In the genomic region with DNA sequence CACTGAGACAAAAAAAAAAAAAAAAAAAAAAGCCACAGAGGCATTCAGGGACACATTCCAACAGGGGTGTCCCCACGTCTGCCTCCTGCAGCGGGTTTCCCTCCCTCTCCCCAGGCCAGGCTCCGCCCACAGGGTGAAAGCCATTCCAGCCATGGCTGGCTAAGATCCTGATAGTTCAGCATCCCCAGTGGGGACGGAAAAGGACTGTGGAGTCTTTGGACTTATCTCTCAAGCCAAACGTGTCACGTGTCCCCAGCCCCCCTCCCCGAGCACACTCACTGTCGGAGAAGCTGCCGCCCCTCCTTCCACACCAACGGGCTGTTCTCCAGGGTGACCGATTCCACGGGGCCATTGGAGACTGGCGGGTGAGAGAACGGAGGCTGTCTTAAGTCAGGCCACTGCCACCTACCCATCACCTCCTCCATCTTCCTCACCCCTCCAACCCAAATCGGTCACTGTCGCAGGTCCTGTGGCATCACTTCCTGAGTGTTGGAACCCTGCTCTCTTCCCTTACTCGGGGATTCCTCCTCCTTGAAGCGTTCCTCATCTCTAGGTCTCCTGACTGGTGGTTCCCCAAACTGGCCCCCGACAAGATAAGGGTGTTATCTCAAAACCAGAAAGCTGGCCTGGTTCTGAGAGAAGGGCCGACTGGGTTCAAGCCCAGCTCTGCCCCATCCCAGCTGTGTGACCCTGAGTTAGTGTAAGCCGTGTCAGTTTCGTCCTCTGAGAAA, we compare ENCODE assay signal across 1 cellular context.
TF ChIP-seq lines count a peak whose summit lies in the region.

No MANE protein-coding gene starts in this region.

TF ChIP-seq in SK-N-SH, 30 proteins besides CTCF, POLR2A, EP300 and RAD21:
- TF ChIP-seq MXI1 (IDR thresholded peaks at IDR 0.05; ENCODE audit: low read depth, low read length) = no peak
- TF ChIP-seq ELF1 (IDR thresholded peaks at IDR 0.05) = no peak
- TF ChIP-seq EZH2phosphoT487 (IDR thresholded peaks at IDR 0.05; ENCODE audit: borderline replicate concordance, low read depth) = no peak
- TF ChIP-seq TEAD4 (IDR thresholded peaks at IDR 0.05; ENCODE audit: borderline replicate concordance, insufficient read depth) = no peak
- TF ChIP-seq, protein P1, sequence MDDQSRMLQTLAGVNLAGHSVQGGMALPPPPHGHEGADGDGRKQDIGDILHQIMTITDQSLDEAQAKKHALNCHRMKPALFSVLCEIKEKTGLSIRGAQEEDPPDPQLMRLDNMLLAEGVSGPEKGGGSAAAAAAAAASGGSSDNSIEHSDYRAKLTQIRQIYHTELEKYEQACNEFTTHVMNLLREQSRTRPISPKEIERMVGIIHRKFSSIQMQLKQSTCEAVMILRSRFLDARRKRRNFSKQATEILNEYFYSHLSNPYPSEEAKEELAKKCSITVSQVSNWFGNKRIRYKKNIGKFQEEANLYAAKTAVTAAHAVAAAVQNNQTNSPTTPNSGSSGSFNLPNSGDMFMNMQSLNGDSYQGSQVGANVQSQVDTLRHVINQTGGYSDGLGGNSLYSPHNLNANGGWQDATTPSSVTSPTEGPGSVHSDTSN (IDR thresholded peaks at IDR 0.05) = no peak
- TF ChIP-seq CHD2 (IDR thresholded peaks at IDR 0.05; ENCODE audit: low read length, partially characterized antibody) = no peak
- TF ChIP-seq, protein P2, sequence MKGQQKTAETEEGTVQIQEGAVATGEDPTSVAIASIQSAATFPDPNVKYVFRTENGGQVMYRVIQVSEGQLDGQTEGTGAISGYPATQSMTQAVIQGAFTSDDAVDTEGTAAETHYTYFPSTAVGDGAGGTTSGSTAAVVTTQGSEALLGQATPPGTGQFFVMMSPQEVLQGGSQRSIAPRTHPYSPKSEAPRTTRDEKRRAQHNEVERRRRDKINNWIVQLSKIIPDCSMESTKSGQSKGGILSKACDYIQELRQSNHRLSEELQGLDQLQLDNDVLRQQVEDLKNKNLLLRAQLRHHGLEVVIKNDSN (IDR thresholded peaks at IDR 0.05; ENCODE audit: borderline replicate concordance, low read depth) = no peak
- TF ChIP-seq FOXM1 (IDR thresholded peaks at IDR 0.05; ENCODE audit: low read depth) = no peak
- TF ChIP-seq, protein P3, sequence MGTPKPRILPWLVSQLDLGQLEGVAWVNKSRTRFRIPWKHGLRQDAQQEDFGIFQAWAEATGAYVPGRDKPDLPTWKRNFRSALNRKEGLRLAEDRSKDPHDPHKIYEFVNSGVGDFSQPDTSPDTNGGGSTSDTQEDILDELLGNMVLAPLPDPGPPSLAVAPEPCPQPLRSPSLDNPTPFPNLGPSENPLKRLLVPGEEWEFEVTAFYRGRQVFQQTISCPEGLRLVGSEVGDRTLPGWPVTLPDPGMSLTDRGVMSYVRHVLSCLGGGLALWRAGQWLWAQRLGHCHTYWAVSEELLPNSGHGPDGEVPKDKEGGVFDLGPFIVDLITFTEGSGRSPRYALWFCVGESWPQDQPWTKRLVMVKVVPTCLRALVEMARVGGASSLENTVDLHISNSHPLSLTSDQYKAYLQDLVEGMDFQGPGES (IDR thresholded peaks at IDR 0.05; ENCODE audit: low read depth, low read length) = no peak
- TF ChIP-seq, protein P4, sequence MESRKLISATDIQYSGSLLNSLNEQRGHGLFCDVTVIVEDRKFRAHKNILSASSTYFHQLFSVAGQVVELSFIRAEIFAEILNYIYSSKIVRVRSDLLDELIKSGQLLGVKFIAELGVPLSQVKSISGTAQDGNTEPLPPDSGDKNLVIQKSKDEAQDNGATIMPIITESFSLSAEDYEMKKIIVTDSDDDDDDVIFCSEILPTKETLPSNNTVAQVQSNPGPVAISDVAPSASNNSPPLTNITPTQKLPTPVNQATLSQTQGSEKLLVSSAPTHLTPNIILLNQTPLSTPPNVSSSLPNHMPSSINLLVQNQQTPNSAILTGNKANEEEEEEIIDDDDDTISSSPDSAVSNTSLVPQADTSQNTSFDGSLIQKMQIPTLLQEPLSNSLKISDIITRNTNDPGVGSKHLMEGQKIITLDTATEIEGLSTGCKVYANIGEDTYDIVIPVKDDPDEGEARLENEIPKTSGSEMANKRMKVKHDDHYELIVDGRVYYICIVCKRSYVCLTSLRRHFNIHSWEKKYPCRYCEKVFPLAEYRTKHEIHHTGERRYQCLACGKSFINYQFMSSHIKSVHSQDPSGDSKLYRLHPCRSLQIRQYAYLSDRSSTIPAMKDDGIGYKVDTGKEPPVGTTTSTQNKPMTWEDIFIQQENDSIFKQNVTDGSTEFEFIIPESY (IDR thresholded peaks at IDR 0.05; ENCODE audit: borderline replicate concordance, low read depth) = no peak
- TF ChIP-seq TCF12 (IDR thresholded peaks at IDR 0.05) = no peak
- no peak for TF ChIP-seq FOSL2 (IDR thresholded peaks at IDR 0.05; ENCODE audit: borderline replicate concordance, low read depth)
- TF ChIP-seq GATA2 (CRISPR knock-in tag; IDR thresholded peaks at IDR 0.05) = no peak
- TF ChIP-seq MEF2A (IDR thresholded peaks at IDR 0.05; ENCODE audit: borderline replicate concordance, low read depth) = no peak
- TF ChIP-seq POLR2AphosphoS5 (IDR thresholded peaks at IDR 0.05; ENCODE audit: low read depth, low read length) = no peak
- TF ChIP-seq, protein P5, sequence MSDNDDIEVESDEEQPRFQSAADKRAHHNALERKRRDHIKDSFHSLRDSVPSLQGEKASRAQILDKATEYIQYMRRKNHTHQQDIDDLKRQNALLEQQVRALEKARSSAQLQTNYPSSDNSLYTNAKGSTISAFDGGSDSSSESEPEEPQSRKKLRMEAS (IDR thresholded peaks at IDR 0.05; ENCODE audit: low read depth) = no peak
